1 cellular context compared by ENCODE assay signal in the genomic region with DNA sequence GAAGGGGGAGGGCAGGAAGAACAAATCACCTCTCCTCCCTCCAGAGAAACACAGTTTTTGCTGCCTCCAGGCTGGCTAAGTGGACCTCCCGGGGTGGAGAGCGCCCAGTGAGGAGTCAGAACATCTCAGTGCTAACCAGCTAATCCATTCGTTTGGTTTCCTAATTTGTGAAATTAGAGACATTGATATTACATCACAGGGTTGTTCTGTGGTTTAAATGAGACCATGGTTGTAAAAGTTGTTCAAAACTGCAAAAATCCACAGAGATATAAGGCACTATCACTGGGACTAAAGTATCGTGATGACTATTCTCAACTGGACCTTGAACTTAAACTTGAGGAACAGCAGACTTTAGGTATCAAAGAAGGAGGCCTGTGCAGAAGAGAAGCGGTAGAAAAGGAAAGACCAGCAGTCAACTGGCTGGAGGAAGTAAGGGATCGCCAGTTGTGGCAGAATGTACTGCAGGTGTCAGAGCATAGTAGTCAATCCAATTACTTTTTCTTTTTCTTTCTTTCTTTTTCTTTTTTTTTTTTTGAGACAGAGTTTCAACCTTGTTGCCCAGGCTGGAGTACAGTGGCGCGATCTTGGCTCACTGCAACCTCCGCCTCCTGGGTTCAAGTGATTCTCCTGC.
TF ChIP-seq lines count a peak whose summit lies in the region.

No MANE protein-coding gene starts in this region.

TF ChIP-seq in SK-N-SH, 30 proteins besides CTCF, POLR2A, EP300 and RAD21 (continued from another document):
- TF ChIP-seq, protein P1, sequence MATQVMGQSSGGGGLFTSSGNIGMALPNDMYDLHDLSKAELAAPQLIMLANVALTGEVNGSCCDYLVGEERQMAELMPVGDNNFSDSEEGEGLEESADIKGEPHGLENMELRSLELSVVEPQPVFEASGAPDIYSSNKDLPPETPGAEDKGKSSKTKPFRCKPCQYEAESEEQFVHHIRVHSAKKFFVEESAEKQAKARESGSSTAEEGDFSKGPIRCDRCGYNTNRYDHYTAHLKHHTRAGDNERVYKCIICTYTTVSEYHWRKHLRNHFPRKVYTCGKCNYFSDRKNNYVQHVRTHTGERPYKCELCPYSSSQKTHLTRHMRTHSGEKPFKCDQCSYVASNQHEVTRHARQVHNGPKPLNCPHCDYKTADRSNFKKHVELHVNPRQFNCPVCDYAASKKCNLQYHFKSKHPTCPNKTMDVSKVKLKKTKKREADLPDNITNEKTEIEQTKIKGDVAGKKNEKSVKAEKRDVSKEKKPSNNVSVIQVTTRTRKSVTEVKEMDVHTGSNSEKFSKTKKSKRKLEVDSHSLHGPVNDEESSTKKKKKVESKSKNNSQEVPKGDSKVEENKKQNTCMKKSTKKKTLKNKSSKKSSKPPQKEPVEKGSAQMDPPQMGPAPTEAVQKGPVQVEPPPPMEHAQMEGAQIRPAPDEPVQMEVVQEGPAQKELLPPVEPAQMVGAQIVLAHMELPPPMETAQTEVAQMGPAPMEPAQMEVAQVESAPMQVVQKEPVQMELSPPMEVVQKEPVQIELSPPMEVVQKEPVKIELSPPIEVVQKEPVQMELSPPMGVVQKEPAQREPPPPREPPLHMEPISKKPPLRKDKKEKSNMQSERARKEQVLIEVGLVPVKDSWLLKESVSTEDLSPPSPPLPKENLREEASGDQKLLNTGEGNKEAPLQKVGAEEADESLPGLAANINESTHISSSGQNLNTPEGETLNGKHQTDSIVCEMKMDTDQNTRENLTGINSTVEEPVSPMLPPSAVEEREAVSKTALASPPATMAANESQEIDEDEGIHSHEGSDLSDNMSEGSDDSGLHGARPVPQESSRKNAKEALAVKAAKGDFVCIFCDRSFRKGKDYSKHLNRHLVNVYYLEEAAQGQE (IDR thresholded peaks at IDR 0.05; ENCODE audit: low read depth, low read length) = no peak
- TF ChIP-seq RXRA (IDR thresholded peaks at IDR 0.05; ENCODE audit: borderline replicate concordance, low read depth) (no peak), TEAD4 (IDR thresholded peaks at IDR 0.05; ENCODE audit: borderline replicate concordance, insufficient read depth) (no peak), NRF1 (IDR thresholded peaks at IDR 0.05; ENCODE audit: low read depth, low read length) (no peak), CHD2 (IDR thresholded peaks at IDR 0.05; ENCODE audit: low read length, partially characterized antibody) (no peak), SIN3A (IDR thresholded peaks at IDR 0.05; ENCODE audit: borderline replicate concordance, low read depth, low read length) (no peak)
- TF ChIP-seq, protein P2, sequence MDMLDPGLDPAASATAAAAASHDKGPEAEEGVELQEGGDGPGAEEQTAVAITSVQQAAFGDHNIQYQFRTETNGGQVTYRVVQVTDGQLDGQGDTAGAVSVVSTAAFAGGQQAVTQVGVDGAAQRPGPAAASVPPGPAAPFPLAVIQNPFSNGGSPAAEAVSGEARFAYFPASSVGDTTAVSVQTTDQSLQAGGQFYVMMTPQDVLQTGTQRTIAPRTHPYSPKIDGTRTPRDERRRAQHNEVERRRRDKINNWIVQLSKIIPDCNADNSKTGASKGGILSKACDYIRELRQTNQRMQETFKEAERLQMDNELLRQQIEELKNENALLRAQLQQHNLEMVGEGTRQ (IDR thresholded peaks at IDR 0.05; ENCODE audit: borderline replicate concordance, low read depth, low read length) = no peak
